9 cellular contexts compared by ENCODE assay signal in genomic region chr3:129003578-129004112, GRCh38. TPM values are rescaled to one million over a fixed set of nuclear protein-coding genes. Genes with fewer than 3 reads are reported as not detected.
DNase-seq lines count a peak whose midpoint lies in the region; ATAC-seq and TF ChIP-seq lines count a peak whose summit lies in the region.
"Had no signal": no experiment of that assay in that cellular context is flagged by ENCODE, and none has a peak within 500 bp of the region (broad histone marks: within the 10 kb centered on the region; RNA-seq: fewer than 3 reads in every experiment).

No MANE protein-coding gene starts in this region.

- no peaks in the 10 kb centered on the region for H3K9me3 ChIP-seq in mucosa of rectum (ENCODE audit: control insufficient read depth in 2 of 2, low read length in 2 of 2)

- in situ Hi-C loops in GM13977 (cut with MboI; ENCODE audit: low pct_unique_long_range_greater_than_20kb, low sequenced_read_pairs, unreplicated experiment), result no loop called here

- H3K36me3 ChIP-seq in mucosa of rectum (ENCODE audit: control insufficient read depth in 2 of 2, insufficient read depth in 2 of 2, low read length in 2 of 2), result no peaks in the 10 kb centered on the region

- no peak overlapping the region for H3K27ac ChIP-seq in mucosa of rectum (ENCODE audit: low read depth in 2 of 2, low read length in 2 of 2)

- peak overlapping the region; percentile 41 to 46 for H3K4me3 ChIP-seq in mucosa of rectum (ENCODE audit: low read length in 2 of 2)

- H3K4me3 Mint-ChIP-seq in brain, result peak overlapping the region in 3 of 5 experiments; percentile 85 to 86 (median 86)

- peaks cover 18 to 21% of the 10 kb centered on the region in 2 donors for H3K27me3 ChIP-seq in mucosa of rectum (ENCODE audit: control insufficient read depth in 2 of 2, insufficient read depth in 2 of 2, low read length in 2 of 2)

- H3K9ac ChIP-seq in mucosa of rectum (ENCODE audit: low read depth in 1 of 2, low read length in 2 of 2), result peak overlapping the region in 1 of 2 donors; percentile 33

- peaks cover 56% of the 10 kb centered on the region for H3K4me1 Mint-ChIP-seq in brain

- H3K4me1 ChIP-seq in mucosa of rectum (ENCODE audit: control insufficient read depth in 2 of 2, insufficient read depth in 2 of 2, low read length in 2 of 2), result peaks cover 21 to 25% of the 10 kb centered on the region in 2 donors

- no peaks in the 10 kb centered on the region for H3K36me3 Mint-ChIP-seq in brain

- H3K27me3 Mint-ChIP-seq in brain, result peaks cover 48% of the 10 kb centered on the region

- TF ChIP-seq CTCF in GM13977 (IDR thresholded peaks at IDR 0.05; ENCODE audit: extremely low read depth, insufficient read depth, missing control alignments) (peak; percentile 23), brain (conservative IDR thresholded peaks at IDR 0.05) (no peak), omental fat pad (IDR thresholded peaks at IDR 0.05) (no peak)

- H3K9me3 Mint-ChIP-seq in brain, result no peaks in the 10 kb centered on the region

- no peak for DNase-seq in GM13977 (ENCODE audit: low spot score)
- DNase-seq in RPMI8226, result peak; percentile 91
- no peak for DNase-seq in GM03348 (ENCODE audit: low spot score)
- DNase-seq in omental fat pad (ENCODE audit: low spot score), result no peak
- no peak for DNase-seq in cerebellar nuclear complex (lab: John Stamatoyannopoulos, UW)
- no peak for DNase-seq in NAMALWA (ENCODE audit: low spot score)

- peak overlapping the region in 1 of 5 experiments; percentile 83 for H3K27ac Mint-ChIP-seq in brain

- ATAC-seq in omental fat pad (ENCODE audit: low FRiP score), result no peak

RNA-seq across cellular contexts. Expression of gene EFCC1, which starts 2.5 kb away (rescaled TPM):
- 0.97 TPM for polyA plus RNA-seq in brain (ENCODE audit: insufficient read depth, low read depth, low replicate concordance)
- total RNA-seq in omental fat pad, result 1 to 10 TPM in 3 of 4 donors, under 1 TPM in 1; 0.72 to 6.3 (median 1.2) TPM

RNA-seq across cellular contexts. Expression of gene CFAP92, which starts 9.8 kb away (rescaled TPM):
- 0.27 TPM for polyA plus RNA-seq in brain (ENCODE audit: insufficient read depth, low read depth, low replicate concordance)
- total RNA-seq in omental fat pad, result 1 to 10 TPM in 2 of 4 donors, not detected in 2; 1.1 to 2.2 TPM

RNA-seq across cellular contexts. Expression of gene GP9, which starts 56.9 kb away (rescaled TPM):
- not detected for polyA plus RNA-seq in brain (ENCODE audit: insufficient read depth, low read depth, low replicate concordance)
- total RNA-seq in omental fat pad, result not detected
- total RNA-seq: dermis microvascular lymphatic vessel endothelial cell had no signal
